Comparison of ENCODE assay signal across 33 cellular contexts in genomic region chr5:84696651-84697050, GRCh38.
DNase-seq lines count a peak whose midpoint lies in the region; ATAC-seq, FAIRE-seq and TF ChIP-seq lines count a peak whose summit lies in the region.
"Had no signal": no experiment of that assay in that cellular context is flagged by ENCODE, and none has a peak within 500 bp of the region (broad histone marks: within the 10 kb centered on the region; RNA-seq: fewer than 3 reads in every experiment).

No MANE protein-coding gene starts in this region.

- no peak for FAIRE-seq in astrocyte (lab: Jason Lieb, UNC)
- FAIRE-seq: endothelial cell of umbilical vein, GM18507 had no signal

- no peaks in the 10 kb centered on the region for H3K9me3 ChIP-seq in astrocyte (ENCODE audit: insufficient read depth, low read depth, low read length)
- H3K9me3 ChIP-seq: BLaER1, neutrophil had no signal

- peaks cover 3% of the 10 kb centered on the region for H3K27me3 Mint-ChIP-seq in astrocyte (ENCODE audit: low read depth, unreplicated experiment)
- H3K27me3 Mint-ChIP-seq: activated naive CD8-positive, alpha-beta T cell treated with anti-CD3 and anti-CD28 coated beads, Interleukin-2, amount 10 ng/mL, durations not matched to agents 7 days and 5 days; activated T-cell treated with anti-CD3 and anti-CD28 coated beads, Interleukin-2, amount 50 U/mL, for 24 hours; IgD-negative memory B cell; memory B cell; T-helper 17 cell; type B pancreatic cell had no signal

- TF ChIP-seq CTCF in astrocyte (IDR thresholded peaks at IDR 0.05; ENCODE audit: insufficient read depth, low read depth, low read length) (no peak), GM10266 (IDR thresholded peaks at IDR 0.05; ENCODE audit: control insufficient read depth, insufficient read depth, low read depth, missing control alignments) (no peak)

- no peak overlapping the region for H3K4me3 Mint-ChIP-seq in astrocyte (ENCODE audit: unreplicated experiment)
- H3K4me3 Mint-ChIP-seq: activated CD4-positive, alpha-beta T cell treated with anti-CD3 and anti-CD28 coated beads for 36 hours; activated naive CD8-positive, alpha-beta T cell treated with anti-CD3 and anti-CD28 coated beads, Interleukin-2, amount 10 ng/mL, durations not matched to agents 7 days and 5 days; activated T-cell treated with anti-CD3 and anti-CD28 coated beads, Interleukin-2, amount 50 U/mL, for 24 hours; HFFc6; IgD-negative memory B cell; memory B cell; stimulated activated effector memory CD8-positive, alpha-beta T cell treated with anti-CD3 and anti-CD28 coated beads, Interleukin-12 subunit alpha, Interleukin-12 subunit beta, amount 100 ng/mL, for 72 hours; T-helper 17 cell; type B pancreatic cell had no signal

- H3K4me1 Mint-ChIP-seq in astrocyte (ENCODE audit: low read depth, unreplicated experiment): peaks cover 2% of the 10 kb centered on the region
- H3K4me1 Mint-ChIP-seq: activated CD4-positive, alpha-beta T cell treated with anti-CD3 and anti-CD28 coated beads for 36 hours; activated naive CD8-positive, alpha-beta T cell treated with anti-CD3 and anti-CD28 coated beads, Interleukin-2, amount 10 ng/mL, durations not matched to agents 7 days and 5 days; IgD-negative memory B cell; memory B cell; stimulated activated effector memory CD8-positive, alpha-beta T cell treated with anti-CD3 and anti-CD28 coated beads, Interleukin-12 subunit alpha, Interleukin-12 subunit beta, amount 100 ng/mL, for 72 hours; T-helper 17 cell had no signal

- no peaks in the 10 kb centered on the region for H3K79me2 ChIP-seq in astrocyte (ENCODE audit: insufficient read depth, low read length)

- H3K4me1 ChIP-seq in astrocyte (ENCODE audit: insufficient read depth, low read length): peaks cover 4% of the 10 kb centered on the region
- H3K4me1 ChIP-seq: BLaER1 had no signal

- H4K20me1 ChIP-seq in astrocyte (ENCODE audit: insufficient read depth, low read length): no peaks in the 10 kb centered on the region
- H4K20me1 ChIP-seq: BLaER1 had no signal

- no peaks in the 10 kb centered on the region for H3K36me3 ChIP-seq in astrocyte (ENCODE audit: insufficient read depth, low read length)
- H3K36me3 ChIP-seq: BLaER1, neutrophil had no signal

- H3K27ac ChIP-seq in astrocyte (ENCODE audit: low read depth, low read length): no peak overlapping the region
- H3K27ac ChIP-seq: BLaER1, neutrophil had no signal

- peaks cover 3% of the 10 kb centered on the region for H3K9me3 Mint-ChIP-seq in astrocyte (ENCODE audit: unreplicated experiment)
- H3K9me3 Mint-ChIP-seq: activated naive CD8-positive, alpha-beta T cell treated with anti-CD3 and anti-CD28 coated beads, Interleukin-2, amount 10 ng/mL, durations not matched to agents 7 days and 5 days; type B pancreatic cell had no signal

- H3K27ac Mint-ChIP-seq in astrocyte (ENCODE audit: unreplicated experiment): no peak overlapping the region
- H3K27ac Mint-ChIP-seq: activated CD4-positive, alpha-beta T cell treated with anti-CD3 and anti-CD28 coated beads for 36 hours; activated naive CD8-positive, alpha-beta T cell treated with anti-CD3 and anti-CD28 coated beads, Interleukin-2, amount 10 ng/mL, durations not matched to agents 7 days and 5 days; activated T-cell treated with anti-CD3 and anti-CD28 coated beads, Interleukin-2, amount 50 U/mL, for 24 hours; HFFc6; IgD-negative memory B cell; memory B cell; stimulated activated effector memory CD8-positive, alpha-beta T cell treated with anti-CD3 and anti-CD28 coated beads, Interleukin-12 subunit alpha, Interleukin-12 subunit beta, amount 100 ng/mL, for 72 hours; T-helper 17 cell; type B pancreatic cell had no signal

- no peak overlapping the region for H3K4me2 ChIP-seq in astrocyte (ENCODE audit: low read length)
- H3K4me2 ChIP-seq: BLaER1 had no signal

- peak; percentile 16 for DNase-seq in ELR (ENCODE audit: low read depth)
- DNase-seq in NCI-H226: peak; percentile 56
- DNase-seq in astrocyte (ENCODE audit: low read depth): peak; percentile 65
- peak; percentile 19 for DNase-seq in iris pigment epithelial cell (ENCODE audit: low read depth)
- DNase-seq in HK-2 (ENCODE audit: unreplicated experiment): no peak
- DNase-seq in GM10266 (ENCODE audit: extremely low spot score): no peak
- DNase-seq: ACHN; activated CD4-positive, alpha-beta T cell treated with anti-CD3 and anti-CD28 coated beads for 36 hours; activated gamma-delta T cell; activated naive CD8-positive, alpha-beta T cell treated with anti-CD3 and anti-CD28 coated beads, Interleukin-2, amount 10 ng/mL, durations not matched to agents 7 days and 5 days; activated T-cell treated with anti-CD3 and anti-CD28 coated beads, Interleukin-2, amount 50 U/mL, for 24 hours; COR-L47; foreskin fibroblast; HFFc6; NCI-H1417; NCI-H2081 treated with DMSO at 0.1 percent for 48 hours; NCI-H345; NCI-H748 treated with DMSO at 0.1 percent for 48 hours; stimulated activated CD4-positive, alpha-beta T cell treated with anti-CD3 and anti-CD28 coated beads, Interleukin-4, amount 100 ng/mL, for 24 hours; T-helper 17 cell had no signal

- no peak overlapping the region for H3K9ac ChIP-seq in astrocyte (ENCODE audit: low read length)
- H3K9ac ChIP-seq: BLaER1 had no signal

- ATAC-seq in GM18873 (IDR thresholded peaks at IDR 0.05; ENCODE audit: low FRiP score, unreplicated experiment): no peak
- no peak for ATAC-seq in HG02610 (IDR thresholded peaks at IDR 0.05; ENCODE audit: unreplicated experiment)
- ATAC-seq: activated CD4-positive, alpha-beta T cell treated with anti-CD3 and anti-CD28 coated beads for 36 hours; Right ventricle myocardium inferior; sciatic nerve; SK-N-SH treated with all-trans-retinoic acid at 6 μM for 48 hours; stimulated activated effector memory CD8-positive, alpha-beta T cell treated with anti-CD3 and anti-CD28 coated beads, Interleukin-12 subunit alpha, Interleukin-12 subunit beta, amount 100 ng/mL, for 72 hours; T-helper 17 cell had no signal

- H3K36me3 Mint-ChIP-seq in astrocyte (ENCODE audit: low read depth, unreplicated experiment): no peaks in the 10 kb centered on the region
- H3K36me3 Mint-ChIP-seq: activated naive CD8-positive, alpha-beta T cell treated with anti-CD3 and anti-CD28 coated beads, Interleukin-2, amount 10 ng/mL, durations not matched to agents 7 days and 5 days; IgD-negative memory B cell; memory B cell; stimulated activated effector memory CD8-positive, alpha-beta T cell treated with anti-CD3 and anti-CD28 coated beads, Interleukin-12 subunit alpha, Interleukin-12 subunit beta, amount 100 ng/mL, for 72 hours; type B pancreatic cell had no signal

- no peak overlapping the region for H2AFZ ChIP-seq in astrocyte (ENCODE audit: low read depth, low read length)

- H3K4me3 ChIP-seq in astrocyte (ENCODE audit: insufficient read depth, low read depth, low read length): no peak overlapping the region
- H3K4me3 ChIP-seq: BLaER1 had no signal

- no peaks in the 10 kb centered on the region for H3K27me3 ChIP-seq in astrocyte (ENCODE audit: insufficient read depth, low read length)
- H3K27me3 ChIP-seq: BLaER1, neutrophil had no signal

Comparison
In these comparisons a context has a peak if more than half of its experiments do, and no peak if none do; other contexts are left out.
1. DNase-seq: peak in ELR (single experiment), NCI-H226 (single experiment), astrocyte (single experiment) and iris pigment epithelial cell (single experiment); none in HK-2 (single experiment) and GM10266 (single experiment).